Comparison of ENCODE assay signal across 16 cellular contexts in genomic region chr2:219269362-219270054, GRCh38. TPM values are rescaled to one million over a fixed set of nuclear protein-coding genes. Genes with fewer than 3 reads are reported as not detected.
DNase-seq lines count a peak whose midpoint lies in the region; FAIRE-seq and TF ChIP-seq lines count a peak whose summit lies in the region.
"Had no signal": no experiment of that assay in that cellular context is flagged by ENCODE, and none has a peak within 500 bp of the region (broad histone marks: within the 10 kb centered on the region; RNA-seq: fewer than 3 reads in every experiment).

No MANE protein-coding gene starts in this region.

- H3K36me3 ChIP-seq in transverse colon = no peaks in the 10 kb centered on the region

- DNase-seq in NCI-H345 (lab: John Stamatoyannopoulos, UW) (peak; percentile 10), NCI-H345 treated with DMSO at 0.1 percent for 48 hours (lab: John Stamatoyannopoulos, UW; ENCODE audit: unreplicated experiment) (no peak), SHP77 (lab: John Stamatoyannopoulos, UW) (peak; percentile 22 to 43), transverse colon (peak; percentile 76), NCI-H524 treated with DMSO at 0.1 percent for 48 hours (lab: John Stamatoyannopoulos, UW) (no peak)
- no peak for DNase-seq in stimulated activated CD4-positive, alpha-beta T cell treated with anti-CD3 and anti-CD28 coated beads, Interleukin-1b, Interleukin-23, amount 100 ng/mL, for 48 hours
- DNase-seq in activated T-cell treated with anti-CD3 and anti-CD28 coated beads, Interleukin-2, amount 50 U/mL, for 48 hours = no peak
- DNase-seq: DND-41, NCI-H1436 treated with DMSO at 0.1 percent for 48 hours, OCI-M1 had no signal

- H3K4me3 ChIP-seq in transverse colon = no peak overlapping the region
- H3K4me3 ChIP-seq: GM12878, smooth muscle cell had no signal

- TF ChIP-seq EP300 in transverse colon (IDR thresholded peaks at IDR 0.05; ENCODE audit: low read depth) = no peak

- TF ChIP-seq POLR2A in transverse colon (IDR thresholded peaks at IDR 0.05) = no peak

- no peak for TF ChIP-seq CTCF in transverse colon (IDR thresholded peaks at IDR 0.05)

- H3K4me1 ChIP-seq in transverse colon = peaks cover 0 to 6% (median 3%) of the 10 kb centered on the region in 4 donors

- peak; percentile 55 for FAIRE-seq in islet of Langerhans (lab: Jason Lieb, UNC)
- FAIRE-seq: colon, GM12878, H1 had no signal

- H3K9me3 ChIP-seq in transverse colon = no peaks in the 10 kb centered on the region

- H3K27me3 ChIP-seq in transverse colon = no peaks in the 10 kb centered on the region

- intact Hi-C loops in transverse colon (cut with DNase I; ENCODE audit: low total_unique reads) = no loop called here

- 65% methylated on average over 8 of the region's 8 CpGs; no CpG with 5 or more reads in 1 of the 2 donors for WGBS in transverse colon (ENCODE audit: low coverage in 1 of 2), 2 donors

- no peak overlapping the region for H3K27ac ChIP-seq in transverse colon

- in situ Hi-C loops in transverse colon (cut with MboI; ENCODE audit: low pct_ligation_motif_present in 1 of 4, low pct_unique_long_range_greater_than_20kb in 1 of 4, low sequenced_read_pairs in 3 of 4) = no loop called here

RNA-seq across cellular contexts. Expression of gene DNAJB2, which starts 9.7 kb away (rescaled TPM):
- 10 to 100 TPM; 22.7 to 95.0 (median 54.3) TPM for total RNA-seq in transverse colon

RNA-seq across cellular contexts. Expression of gene TUBA4A, which starts 15.8 kb away (rescaled TPM):
- 100 to 1,000 TPM in 1 of 4 donors, 10 to 100 TPM in 3; 39.2 to 101 (median 70.8) TPM for total RNA-seq in transverse colon

RNA-seq across cellular contexts. Expression of gene TUBA4B, which starts 16.5 kb away (rescaled TPM):
- total RNA-seq in transverse colon = not detected
- total RNA-seq: GM12878, neural crest cell, smooth muscle cell had no signal

RNA-seq across cellular contexts. Expression of gene STK16, which starts 24.2 kb away (rescaled TPM):
- total RNA-seq in transverse colon = 10 to 100 TPM; 18.7 to 44.8 (median 28.2) TPM

RNA-seq across cellular contexts. Expression of gene GLB1L, which starts 24.3 kb away (rescaled TPM):
- total RNA-seq in transverse colon = 1 to 10 TPM in 3 of 4 donors, under 1 TPM in 1; 0.40 to 9.1 (median 3.8) TPM

Comparison
In these comparisons a context has a peak if more than half of its experiments do, and no peak if none do; other contexts are left out.
1. DNase-seq: peak in NCI-H345 (single experiment), SHP77 (2 of 2) and transverse colon (single experiment); none in NCI-H345 treated with DMSO at 0.1 percent for 48 hours (single experiment), NCI-H524 treated with DMSO at 0.1 percent for 48 hours (single experiment), stimulated activated CD4-positive, alpha-beta T cell treated with anti-CD3 and anti-CD28 coated beads, Interleukin-1b, Interleukin-23, amount 100 ng/mL, for 48 hours (single experiment) and activated T-cell treated with anti-CD3 and anti-CD28 coated beads, Interleukin-2, amount 50 U/mL, for 48 hours (0 of 2).